Comparison of ENCODE assay signal across 1 cellular context in genomic region chr1:38267037-38268036, GRCh38.
TF ChIP-seq lines count a peak whose summit lies in the region.

No MANE protein-coding gene starts in this region.

TF ChIP-seq in GM23338, 12 proteins besides CTCF, POLR2A, EP300 and RAD21 (continued from another document):
- no peak for TF ChIP-seq ZNF462 (CRISPR knock-in tag; IDR thresholded peaks at IDR 0.05)
TF ChIP-seq in GM23338: peak in this region for 0.
